In the genomic region with DNA sequence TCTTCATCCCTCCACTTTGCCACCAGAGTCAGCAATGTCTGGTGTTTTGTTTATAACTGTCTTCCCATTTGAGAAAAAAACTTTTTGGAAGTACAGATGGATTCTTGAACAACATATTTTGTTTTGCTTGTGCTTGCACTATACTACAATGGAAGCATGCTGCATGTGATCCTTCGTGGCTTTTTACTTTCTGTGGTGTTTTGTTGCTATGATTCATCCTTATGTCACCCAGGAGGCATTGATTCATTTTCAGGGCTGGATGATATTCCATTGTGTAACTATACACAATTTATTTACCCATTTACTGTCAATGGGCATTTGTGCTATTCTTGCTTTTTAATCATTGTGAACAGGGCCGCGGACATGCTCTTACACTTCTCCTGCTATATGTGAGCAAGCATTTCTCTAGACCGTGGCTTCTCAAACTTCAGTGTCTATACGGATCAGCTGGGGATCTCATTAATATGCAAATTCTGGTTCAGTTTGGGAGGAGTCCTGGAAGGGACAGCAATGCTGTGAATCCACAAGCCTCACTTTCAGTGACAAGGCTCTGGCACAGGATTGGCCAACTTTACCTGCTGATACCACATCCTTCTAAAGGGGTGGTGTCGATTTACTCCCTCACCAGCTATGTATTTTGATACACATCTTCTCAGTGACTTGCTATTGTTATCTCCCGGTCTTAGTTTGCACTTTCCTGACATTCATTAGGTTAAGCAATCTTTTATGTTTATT, we compare ENCODE assay signal across 17 cellular contexts.
DNase-seq lines count a peak whose midpoint lies in the region; ATAC-seq, FAIRE-seq and TF ChIP-seq lines count a peak whose summit lies in the region.
"Had no signal": no experiment of that assay in that cellular context is flagged by ENCODE, and none has a peak within 500 bp of the region (broad histone marks: within the 10 kb centered on the region; RNA-seq: fewer than 3 reads in every experiment).

No MANE protein-coding gene starts in this region.

- no peak overlapping the region for H2AFZ ChIP-seq in keratinocyte (ENCODE audit: control insufficient read depth, low read length)
- H2AFZ ChIP-seq in OCI-LY7 (ENCODE audit: low read length): no peak overlapping the region

- intact Hi-C loops in OCI-LY7 (cut with micrococcal nuclease; ENCODE audit: unreplicated experiment): no loop called here

- no peak overlapping the region for H3K27ac ChIP-seq in keratinocyte (ENCODE audit: control insufficient read depth, insufficient read depth, low read length)
- no peak overlapping the region for H3K27ac ChIP-seq in OCI-LY7 (ENCODE audit: low read depth, low read length, poor library complexity, severe bottlenecking)
- H3K27ac ChIP-seq: coronary artery, lower lobe of right lung, skin epidermis, thoracic aorta had no signal

- H3K27ac Mint-ChIP-seq in effector memory CD8-positive, alpha-beta T cell: no peak overlapping the region
- H3K27ac Mint-ChIP-seq: activated CD8-positive, alpha-beta T cell treated with anti-CD3 and anti-CD28 coated beads for 36 hours; activated naive CD4-positive, alpha-beta T cell treated with anti-CD3 and anti-CD28 coated beads for 36 hours; CD8-positive, alpha-beta memory T cell had no signal

- H3K4me1 Mint-ChIP-seq in effector memory CD8-positive, alpha-beta T cell (ENCODE audit: low read depth in 2 of 2): peaks cover 6 to 7% of the 10 kb centered on the region in 2 donors

- H3K9me3 ChIP-seq in keratinocyte (ENCODE audit: control insufficient read depth, low read depth, low read length) (no peaks in the 10 kb centered on the region), OCI-LY7 (ENCODE audit: low read length) (no peaks in the 10 kb centered on the region)
- H3K9me3 ChIP-seq: lower lobe of right lung, thoracic aorta had no signal

- H3K36me3 Mint-ChIP-seq in effector memory CD8-positive, alpha-beta T cell (ENCODE audit: insufficient read depth): no peaks in the 10 kb centered on the region
- H3K36me3 Mint-ChIP-seq: CD8-positive, alpha-beta memory T cell had no signal

- dilution Hi-C loops in keratinocyte (cut with MboI; ENCODE audit: extremely low pct_ligation_motif_present, low sequenced_read_pairs): no loop called here

- peak; percentile 12 for DNase-seq in ELF-1 (ENCODE audit: low read depth, low spot score)
- peak; percentile 11 for DNase-seq in LoVo (ENCODE audit: low spot score)
- DNase-seq in cardiac fibroblast (ENCODE audit: low read depth in 2 of 2): peak; percentile 12 to 80
- no peak for DNase-seq in keratinocyte (ENCODE audit: low read depth, low spot score)
- no peak for DNase-seq in effector memory CD8-positive, alpha-beta T cell
- DNase-seq in OCI-LY7 (ENCODE audit: low spot score): no peak
- DNase-seq in activated CD8-positive, alpha-beta memory T cell treated with anti-CD3 and anti-CD28 coated beads, Interleukin-2, amount 50 U/mL, for 48 hours: no peak
- DNase-seq in mucosa of gallbladder (ENCODE audit: low spot score): no peak
- DNase-seq: activated CD8-positive, alpha-beta T cell treated with anti-CD3 and anti-CD28 coated beads for 36 hours; activated naive CD4-positive, alpha-beta T cell treated with anti-CD3 and anti-CD28 coated beads for 36 hours; CD8-positive, alpha-beta memory T cell; lower lobe of right lung; nucleus accumbens; Right ventricle myocardium superior had no signal

- no peaks in the 10 kb centered on the region for H3K9me2 ChIP-seq in OCI-LY7 (ENCODE audit: insufficient read depth, low read length)

- H3K9me3 Mint-ChIP-seq in effector memory CD8-positive, alpha-beta T cell: no peaks in the 10 kb centered on the region
- H3K9me3 Mint-ChIP-seq: activated CD8-positive, alpha-beta T cell treated with anti-CD3 and anti-CD28 coated beads for 36 hours; activated naive CD4-positive, alpha-beta T cell treated with anti-CD3 and anti-CD28 coated beads for 36 hours; CD8-positive, alpha-beta memory T cell had no signal

- H3K4me1 ChIP-seq in keratinocyte (ENCODE audit: control insufficient read depth, extremely low read depth, insufficient read depth, low read length) (peaks cover 8% of the 10 kb centered on the region), OCI-LY7 (ENCODE audit: insufficient read depth, low read length, poor library complexity, severe bottlenecking) (no peaks in the 10 kb centered on the region)
- H3K4me1 ChIP-seq: lower lobe of right lung had no signal

- CTCF ChIA-PET in OCI-LY7 (lab: Charles Lee; ENCODE audit: unreplicated experiment): no interaction called here

- no peak for ATAC-seq in effector memory CD8-positive, alpha-beta T cell (replicated peaks)
- ATAC-seq: activated CD8-positive, alpha-beta T cell treated with anti-CD3 and anti-CD28 coated beads for 36 hours; lower lobe of right lung had no signal

- no peaks in the 10 kb centered on the region for H3K27me3 ChIP-seq in keratinocyte (ENCODE audit: control insufficient read depth, extremely low read depth, insufficient read depth, low read length)

- no TSS peak for BruUV-seq in OCI-LY7 (replicated peaks; lab: Mats Ljungman, UMichigan)

- H3K4me2 ChIP-seq in keratinocyte (ENCODE audit: control insufficient read depth, extremely low read depth, insufficient read depth, low read depth, low read length): no peak overlapping the region
- H3K4me2 ChIP-seq in OCI-LY7 (ENCODE audit: low read length): no peak overlapping the region

- FAIRE-seq in keratinocyte (lab: Jason Lieb, UNC): peak; percentile 87

- TF ChIP-seq CTCF in cardiac fibroblast (IDR thresholded peaks at IDR 0.05; ENCODE audit: low read depth, low read length) (no peak), keratinocyte (optimal IDR thresholded peaks at IDR 0.05 in 1 of 3, IDR thresholded peaks at IDR 0.05 in 1 of 3, conservative IDR thresholded peaks at IDR 0.05 in 1 of 3; ENCODE audit: extremely low read depth in 1 of 3, insufficient read depth in 2 of 3, low read length in 3 of 3) (no peak), OCI-LY7 (conservative IDR thresholded peaks at IDR 0.05; ENCODE audit: low read length) (no peak)

- no peak overlapping the region for H3K4me3 Mint-ChIP-seq in effector memory CD8-positive, alpha-beta T cell
- H3K4me3 Mint-ChIP-seq: activated CD8-positive, alpha-beta T cell treated with anti-CD3 and anti-CD28 coated beads for 36 hours; activated naive CD4-positive, alpha-beta T cell treated with anti-CD3 and anti-CD28 coated beads for 36 hours; CD8-positive, alpha-beta memory T cell had no signal

- H3K9ac ChIP-seq in keratinocyte (ENCODE audit: control insufficient read depth, extremely low read depth, insufficient read depth, low read length): no peak overlapping the region

- H3K36me3 ChIP-seq in keratinocyte (ENCODE audit: control insufficient read depth in 2 of 2, extremely low read depth in 1 of 2, insufficient read depth in 2 of 2, low read length in 2 of 2): no peaks in the 10 kb centered on the region
- no peaks in the 10 kb centered on the region for H3K36me3 ChIP-seq in OCI-LY7 (ENCODE audit: insufficient read depth, low read length)
- H3K36me3 ChIP-seq: lower lobe of right lung, thoracic aorta had no signal

- H4K20me1 ChIP-seq in keratinocyte (ENCODE audit: control insufficient read depth, extremely low read depth, insufficient read depth, low read length) (no peaks in the 10 kb centered on the region), OCI-LY7 (ENCODE audit: insufficient read depth, low read length) (no peaks in the 10 kb centered on the region)

- POLR2A ChIA-PET in OCI-LY7 (lab: Charles Lee): no interaction called here

- peaks cover 0 to 4% of the 10 kb centered on the region in 2 donors for H3K27me3 Mint-ChIP-seq in effector memory CD8-positive, alpha-beta T cell
- H3K27me3 Mint-ChIP-seq: activated CD8-positive, alpha-beta T cell treated with anti-CD3 and anti-CD28 coated beads for 36 hours had no signal

- H3K9me1 ChIP-seq in keratinocyte (ENCODE audit: control insufficient read depth, extremely low read depth, insufficient read depth, low read length): no peaks in the 10 kb centered on the region

- H3K4me3 ChIP-seq in cardiac fibroblast (replicated peaks in 1 of 2; ENCODE audit: low read depth in 2 of 2, low read length in 2 of 2): no peak overlapping the region
- no peak overlapping the region for H3K4me3 ChIP-seq in keratinocyte (ENCODE audit: control insufficient read depth in 2 of 3, extremely low read depth in 1 of 3, insufficient read depth in 2 of 3, low read depth in 1 of 3, low read length in 3 of 3)
- H3K4me3 ChIP-seq in OCI-LY7 (ENCODE audit: low read depth, low read length, poor library complexity, severe bottlenecking): no peak overlapping the region
- H3K4me3 ChIP-seq: coronary artery, lower lobe of right lung, skin epidermis, thoracic aorta had no signal

- H3K79me2 ChIP-seq in keratinocyte (ENCODE audit: control insufficient read depth, insufficient read depth, low read length) (no peaks in the 10 kb centered on the region), OCI-LY7 (ENCODE audit: insufficient read depth, low read depth, low read length) (no peaks in the 10 kb centered on the region)

Comparison
In these comparisons a context has a peak if more than half of its experiments do, and no peak if none do; other contexts are left out.
1. DNase-seq: peak in ELF-1 (single experiment), LoVo (single experiment) and cardiac fibroblast (2 of 2); none in keratinocyte (single experiment), effector memory CD8-positive, alpha-beta T cell (0 of 3), OCI-LY7 (single experiment), activated CD8-positive, alpha-beta memory T cell treated with anti-CD3 and anti-CD28 coated beads, Interleukin-2, amount 50 U/mL, for 48 hours (single experiment) and mucosa of gallbladder (single experiment).